Comparison of ENCODE assay signal across 15 cellular contexts in the genomic region with DNA sequence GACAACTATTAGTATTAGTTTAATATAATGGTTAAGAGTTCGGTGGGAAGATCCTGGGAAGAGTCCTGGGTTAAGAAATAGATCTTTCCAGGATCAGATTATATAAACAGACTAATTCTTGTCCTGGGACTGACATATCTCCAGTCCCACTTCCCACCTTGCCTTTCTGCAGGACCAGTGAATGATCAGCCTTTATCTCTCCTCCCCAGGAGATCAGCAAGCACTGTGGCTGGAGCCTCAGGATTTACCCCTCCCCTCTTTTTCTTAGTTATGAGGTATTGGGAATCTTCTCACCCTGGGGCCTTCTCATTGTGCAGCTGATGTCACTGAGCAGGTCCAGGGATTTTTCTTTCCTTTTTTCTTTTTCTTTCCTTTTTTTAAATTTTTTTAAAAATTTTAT.
DNase-seq lines count a peak whose midpoint lies in the region; ATAC-seq, FAIRE-seq and TF ChIP-seq lines count a peak whose summit lies in the region.
"Had no signal": no experiment of that assay in that cellular context is flagged by ENCODE, and none has a peak within 500 bp of the region (broad histone marks: within the 10 kb centered on the region; RNA-seq: fewer than 3 reads in every experiment).

No MANE protein-coding gene starts in this region.

- H3K18ac ChIP-seq in H1 (ENCODE audit: extremely low read depth, low read length) (no peak overlapping the region), trophoblast cell (ENCODE audit: low read length) (peak overlapping the region; percentile 77)

- H3K9ac ChIP-seq in H1 (replicated peaks in 1 of 4; ENCODE audit: extremely low read depth in 1 of 4, low read depth in 3 of 4, low read length in 3 of 4): no peak overlapping the region
- H3K9ac ChIP-seq in trophoblast cell (ENCODE audit: low read length): no peak overlapping the region
- H3K9ac ChIP-seq: GM23248 had no signal

- no peak overlapping the region for H4K12ac ChIP-seq in trophoblast cell (ENCODE audit: low read depth, low read length)

- TF ChIP-seq POLR2A in H1 (IDR thresholded peaks at IDR 0.05; ENCODE audit: control extremely low read depth in 1 of 2, low read depth in 2 of 2, low read length in 2 of 2): no peak

- no peaks in the 10 kb centered on the region for H3K79me1 ChIP-seq in H1 (ENCODE audit: low read depth, low read length)
- H3K79me1 ChIP-seq in trophoblast cell (ENCODE audit: low read length): peaks cover 9% of the 10 kb centered on the region

- H2BK5ac ChIP-seq in H1 (ENCODE audit: low read depth, low read length) (no peak overlapping the region), trophoblast cell (ENCODE audit: low read depth, low read length, poor library complexity) (no peak overlapping the region)

- H2BK12ac ChIP-seq in H1 (ENCODE audit: low read depth, low read length): no peak overlapping the region
- no peak overlapping the region for H2BK12ac ChIP-seq in trophoblast cell (ENCODE audit: low read length)

- peaks cover 2 to 10% (median 7%) of the 10 kb centered on the region in 4 experiments; a peak in 6 of 7 replicates for H3K4me1 ChIP-seq in H1 (replicated peaks in 1 of 4; ENCODE audit: control insufficient read depth in 3 of 4, insufficient read depth in 4 of 4, low read length in 3 of 4)
- peaks cover 11 to 14% of the 10 kb centered on the region in 2 experiments for H3K4me1 ChIP-seq in trophoblast cell (ENCODE audit: control insufficient read depth in 1 of 2, insufficient read depth in 2 of 2, low read length in 2 of 2)
- H3K4me1 ChIP-seq in aorta (ENCODE audit: control insufficient read depth in 1 of 2, insufficient read depth in 2 of 2, low read length in 2 of 2): peaks cover 0 to 2% of the 10 kb centered on the region in 2 donors

- intact Hi-C loops in aorta (cut with DNase I): no loop called here

- no peaks in the 10 kb centered on the region for H4K20me1 ChIP-seq in H1 (replicated peaks in 1 of 2; ENCODE audit: control insufficient read depth in 1 of 2, insufficient read depth in 2 of 2, low read length in 2 of 2)

- H3K14ac ChIP-seq in H1 (ENCODE audit: insufficient read length) (no peak overlapping the region), trophoblast cell (ENCODE audit: low read length) (no peak overlapping the region)

- H3K9me3 ChIP-seq in H1 (ENCODE audit: insufficient read depth in 2 of 2, low read depth in 1 of 2, low read length in 1 of 2) (no peaks in the 10 kb centered on the region), trophoblast cell (ENCODE audit: insufficient read depth, low read depth, low read length) (no peaks in the 10 kb centered on the region), aorta (ENCODE audit: control insufficient read depth, low read length) (no peaks in the 10 kb centered on the region)

- H3K4ac ChIP-seq in H1 (replicated peaks; ENCODE audit: insufficient read length, low read depth, low read length) (no peak overlapping the region), trophoblast cell (ENCODE audit: low read depth, low read length) (peak overlapping the region; percentile 73)

- TF ChIP-seq CTCF in VCaP (conservative IDR thresholded peaks at IDR 0.05) (no peak), H1 (IDR thresholded peaks at IDR 0.05; ENCODE audit: control extremely low read depth in 1 of 3, insufficient read depth in 1 of 3, low read depth in 1 of 3, low read length in 3 of 3) (no peak)

- H2BK20ac ChIP-seq in H1 (ENCODE audit: low read length): no peak overlapping the region

- H3K4me2 ChIP-seq in H1 (ENCODE audit: insufficient read depth in 1 of 2, low read depth in 2 of 2, low read length in 2 of 2) (no peak overlapping the region), trophoblast cell (ENCODE audit: low read length) (no peak overlapping the region)

- H3K79me2 ChIP-seq in H1 (ENCODE audit: control insufficient read depth in 1 of 2, insufficient read depth in 2 of 2, low read length in 2 of 2) (no peaks in the 10 kb centered on the region), trophoblast cell (ENCODE audit: control insufficient read depth, insufficient read depth, low read length, poor library complexity) (peaks cover 3% of the 10 kb centered on the region)

- no peak for TF ChIP-seq RAD21 in H1 (IDR thresholded peaks at IDR 0.05 in 1 of 2, conservative IDR thresholded peaks at IDR 0.05 in 1 of 2; ENCODE audit: low read depth in 2 of 2, low read length in 2 of 2)

- H3K23me2 ChIP-seq in H1 (ENCODE audit: low read depth, low read length): no peaks in the 10 kb centered on the region

- H3K23ac ChIP-seq in H1 (ENCODE audit: insufficient read length) (no peak overlapping the region), trophoblast cell (ENCODE audit: low read length) (no peak overlapping the region)

- peak overlapping the region; percentile 76 for H3K27ac ChIP-seq in VCaP
- H3K27ac ChIP-seq in H1 (ENCODE audit: low read depth, low read length): no peak overlapping the region
- H3K27ac ChIP-seq in trophoblast cell (ENCODE audit: low read depth, low read length): no peak overlapping the region
- H3K27ac ChIP-seq in aorta (ENCODE audit: low read depth in 1 of 2, low read length in 2 of 2): no peak overlapping the region
- H3K27ac ChIP-seq: GM23248 had no signal

- CTCF ChIA-PET in H1 (lab: Charles Lee; ENCODE audit: partially characterized antibody): interaction anchor here (0.9 to 1.0 kb wide), 3 partner anchors 8 to 90 kb away, joined by 3 to 4 read pairs (median 4); no protein-coding TSS in a partner anchor

- H2AK5ac ChIP-seq in H1 (ENCODE audit: low read depth, low read length) (peak overlapping the region; percentile 4; the same call in 1 of the 2 replicates), trophoblast cell (ENCODE audit: low read length) (peak overlapping the region; percentile 66)

- no peak for ATAC-seq in HG02981 (IDR thresholded peaks at IDR 0.05; ENCODE audit: unreplicated experiment)
- no peak for ATAC-seq in aorta (ENCODE audit: low FRiP score)
- ATAC-seq: HCT116 had no signal

- H2AFZ ChIP-seq in H1 (ENCODE audit: low read length) (no peak overlapping the region), trophoblast cell (ENCODE audit: insufficient read depth, low read length, poor library complexity) (no peak overlapping the region)
- H2AFZ ChIP-seq: GM23248 had no signal

- H4K8ac ChIP-seq in H1 (ENCODE audit: extremely low read depth, insufficient read depth, low read length) (no peak overlapping the region), trophoblast cell (ENCODE audit: low read depth, low read length) (no peak overlapping the region)

- 76% methylated on average over 1 of the region's 1 CpG; no CpG with 5 or more reads in 1 of the 2 experiments for WGBS in H1 (ENCODE audit: extremely low coverage in 1 of 2, insufficient coverage in 1 of 2, insufficient read length in 1 of 2, insufficient replicate concordance in 2 of 2, low coverage in 1 of 2, low lambda C conversion rate in 2 of 2, missing lambda C conversion rate in 1 of 2), 2 experiments
- WGBS in trophoblast cell (ENCODE audit: extremely low coverage, insufficient coverage, insufficient read length): no CpG with 5 or more reads among the region's 1 CpG
- 97% methylated on average over 1 of the region's 1 CpG for WGBS in aorta, 2 donors

- H3K27me3 ChIP-seq in H1 (replicated peaks in 1 of 4; ENCODE audit: control insufficient read depth in 3 of 4, extremely low read depth in 1 of 4, insufficient read depth in 3 of 4, low read length in 3 of 4) (no peaks in the 10 kb centered on the region), trophoblast cell (ENCODE audit: insufficient read depth, low read length) (no peaks in the 10 kb centered on the region), aorta (ENCODE audit: control insufficient read depth in 1 of 2, insufficient read depth in 2 of 2, low read length in 1 of 2) (no peaks in the 10 kb centered on the region)

- no peak for TF ChIP-seq EP300 in H1 (IDR thresholded peaks at IDR 0.05; ENCODE audit: borderline replicate concordance in 1 of 2, low read depth in 2 of 2, low read length in 2 of 2)

- H2BK120ac ChIP-seq in H1 (replicated peaks; ENCODE audit: low read depth, low read length): no peak overlapping the region
- no peak overlapping the region for H2BK120ac ChIP-seq in trophoblast cell (ENCODE audit: insufficient read depth, low read length, poor library complexity)

- H4K91ac ChIP-seq in H1 (replicated peaks; ENCODE audit: insufficient read length, low read length) (no peak overlapping the region), trophoblast cell (ENCODE audit: low read depth, low read length) (no peak overlapping the region)

- H4K5ac ChIP-seq in H1 (ENCODE audit: insufficient read length, low read depth, low read length): no peak overlapping the region

- no peaks in the 10 kb centered on the region for H3K36me3 ChIP-seq in H1 (ENCODE audit: control insufficient read depth in 2 of 4, insufficient read depth in 4 of 4, low read length in 3 of 4)
- peaks cover 0 to 3% of the 10 kb centered on the region in 2 experiments for H3K36me3 ChIP-seq in trophoblast cell (ENCODE audit: control insufficient read depth in 1 of 2, insufficient read depth in 2 of 2, low read length in 2 of 2)
- H3K36me3 ChIP-seq in aorta (ENCODE audit: control insufficient read depth in 1 of 2, insufficient read depth in 2 of 2, low read length in 1 of 2): no peaks in the 10 kb centered on the region

- no peak for DNase-seq in H1 (ENCODE audit: low read depth in 1 of 2, low spot score in 2 of 2)
- no peak for DNase-seq in trophoblast cell
- DNase-seq in DMS153 treated with DMSO at 0.1 percent for 48 hours (lab: John Stamatoyannopoulos, UW; ENCODE audit: unreplicated experiment): no peak
- DNase-seq in NCI-H526 (lab: John Stamatoyannopoulos, UW): no peak
- DNase-seq in aorta: no peak
- DNase-seq: C1 segment of cervical spinal cord; CD4-positive, alpha-beta memory T cell; COR-L47; DMS 273 treated with DMSO at 0.1 percent for 48 hours; DND-41; GM23248; H9 had no signal

- no peak overlapping the region for H3K56ac ChIP-seq in H1 (replicated peaks; ENCODE audit: insufficient read length, low read depth, low read length)

- POLR2A ChIA-PET in H1 (lab: Charles Lee; ENCODE audit: partially characterized antibody): no interaction called here

- H2BK15ac ChIP-seq in H1 (ENCODE audit: low read length): no peak overlapping the region

- H3K4me3 ChIP-seq in H1 (ENCODE audit: extremely low read depth in 1 of 4, insufficient read depth in 2 of 4, low read depth in 3 of 4, low read length in 4 of 4) (no peak overlapping the region), trophoblast cell (ENCODE audit: low read depth, low read length) (no peak overlapping the region), aorta (ENCODE audit: low read length in 2 of 2) (no peak overlapping the region)
- H3K4me3 ChIP-seq: GM23248 had no signal

- no peak for FAIRE-seq in H1 (lab: Jason Lieb, UNC)

TF ChIP-seq in H1, 55 proteins besides CTCF, POLR2A, EP300 and RAD21 (continues in another document):
- TF ChIP-seq SP4 (IDR thresholded peaks at IDR 0.05; ENCODE audit: low read length) (no peak), BRCA1 (IDR thresholded peaks at IDR 0.05; ENCODE audit: low read depth, low read length) (no peak), TEAD4 (IDR thresholded peaks at IDR 0.05; ENCODE audit: low read depth, low read length) (no peak), RBBP5 (IDR thresholded peaks at IDR 0.05; ENCODE audit: borderline replicate concordance, low read depth, low read length) (no peak), KDM5A (IDR thresholded peaks at IDR 0.05; ENCODE audit: low read length) (no peak), BCL11A (IDR thresholded peaks at IDR 0.05; ENCODE audit: low read depth in 2 of 2, low read length in 2 of 2) (no peak)
